8 cellular contexts compared by ENCODE assay signal in the genomic region with DNA sequence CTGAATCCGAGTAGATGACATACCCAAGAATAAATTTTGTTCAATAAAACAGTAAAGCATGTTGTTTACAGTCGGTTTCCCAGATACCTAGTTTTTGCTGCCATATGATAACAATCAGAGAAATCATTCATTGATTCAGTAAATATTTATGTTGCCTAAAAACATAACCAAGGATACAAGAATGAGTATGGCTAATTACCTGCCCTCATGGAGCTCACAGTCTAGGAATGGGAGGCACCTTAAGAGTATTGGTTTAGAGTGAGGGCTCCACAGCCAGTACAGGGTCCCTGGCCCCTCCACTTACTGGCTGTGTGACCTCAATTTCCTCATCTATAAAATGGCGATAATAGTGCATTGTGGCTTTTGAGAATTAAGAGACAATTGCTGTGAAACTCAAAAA. TPM values are rescaled to one million over a fixed set of nuclear protein-coding genes. Genes with fewer than 3 reads are reported as not detected.
DNase-seq lines count a peak whose midpoint lies in the region; ATAC-seq, FAIRE-seq and TF ChIP-seq lines count a peak whose summit lies in the region.

No MANE protein-coding gene starts in this region.

- no peaks in the 10 kb centered on the region for H3K9me3 Mint-ChIP-seq in natural killer cell treated with Interleukin-12 subunit alpha and Interleukin-12 subunit beta and Interleukin-15 and Interleukin-18, amount 100 ng/mL, for 72 hours

- H3K4me3 Mint-ChIP-seq in natural killer cell treated with Interleukin-12 subunit alpha and Interleukin-12 subunit beta and Interleukin-15 and Interleukin-18, amount 100 ng/mL, for 72 hours = peak overlapping the region; percentile 100

- H3K27ac Mint-ChIP-seq in natural killer cell treated with Interleukin-12 subunit alpha and Interleukin-12 subunit beta and Interleukin-15 and Interleukin-18, amount 100 ng/mL, for 72 hours = peak overlapping the region; percentile 100

- no peak for DNase-seq in AG10803 (ENCODE audit: low read depth)
- no peak for DNase-seq in LNCaP clone FGC (ENCODE audit: low read depth)
- DNase-seq in natural killer cell treated with Interleukin-12 subunit alpha and Interleukin-12 subunit beta and Interleukin-15 and Interleukin-18, amount 100 ng/mL, for 72 hours (ENCODE audit: low spot score) = no peak
- no peak for DNase-seq in GM12891 (ENCODE audit: insufficient read length, low spot score)
- DNase-seq in omental fat pad (ENCODE audit: low spot score) = no peak
- DNase-seq in middle frontal gyrus (ENCODE audit: extremely low spot score, low spot score) = no peak

- no peak for TF ChIP-seq POLR2A in GM12891 (IDR thresholded peaks at IDR 0.05; ENCODE audit: low read depth, low read length)

- peaks cover 60 to 69% of the 10 kb centered on the region in 2 donors for H3K4me1 Mint-ChIP-seq in natural killer cell treated with Interleukin-12 subunit alpha and Interleukin-12 subunit beta and Interleukin-15 and Interleukin-18, amount 100 ng/mL, for 72 hours (ENCODE audit: low read depth in 2 of 2)

- ATAC-seq in natural killer cell treated with Interleukin-12 subunit alpha and Interleukin-12 subunit beta and Interleukin-15 and Interleukin-18, amount 100 ng/mL, for 72 hours = no peak
- ATAC-seq in omental fat pad (ENCODE audit: low FRiP score) = no peak
- no peak for ATAC-seq in GM18867 (IDR thresholded peaks at IDR 0.05; ENCODE audit: unreplicated experiment)

- TF ChIP-seq CTCF in AG10803 (conservative IDR thresholded peaks at IDR 0.05; ENCODE audit: low read length) = no peak
- TF ChIP-seq CTCF in LNCaP clone FGC (IDR thresholded peaks at IDR 0.05; ENCODE audit: control insufficient read depth, extremely low read depth, insufficient read depth) = no peak
- no peak for TF ChIP-seq CTCF in omental fat pad (IDR thresholded peaks at IDR 0.05)

- H3K27me3 Mint-ChIP-seq in natural killer cell treated with Interleukin-12 subunit alpha and Interleukin-12 subunit beta and Interleukin-15 and Interleukin-18, amount 100 ng/mL, for 72 hours = no peaks in the 10 kb centered on the region

- H3K4me3 ChIP-seq in AG10803 (ENCODE audit: low read length) = peak overlapping the region; percentile 96
- H3K4me3 ChIP-seq in LNCaP clone FGC (ENCODE audit: low read depth, low read length) = peak overlapping the region; percentile 83
- H3K4me3 ChIP-seq in duodenal mucosa (ENCODE audit: low read depth in 1 of 2, low read length in 2 of 2) = peak overlapping the region; percentile 99 to 100

- FAIRE-seq in GM12891 (lab: Jason Lieb, UNC) = no peak

- no peak overlapping the region for H3K27ac ChIP-seq in duodenal mucosa (ENCODE audit: low read depth, low read length)

- H3K27me3 ChIP-seq in duodenal mucosa (ENCODE audit: control insufficient read depth in 1 of 2, insufficient read depth in 2 of 2, low read length in 2 of 2) = no peaks in the 10 kb centered on the region

- peak overlapping the region; percentile 97 to 99 for H3K9ac ChIP-seq in duodenal mucosa (ENCODE audit: low read depth in 1 of 2, low read length in 2 of 2)

- peaks cover 40 to 58% of the 10 kb centered on the region in 2 donors for H3K4me1 ChIP-seq in duodenal mucosa (ENCODE audit: control insufficient read depth in 1 of 2, insufficient read depth in 2 of 2, low read length in 2 of 2)

- peaks cover 17 to 19% of the 10 kb centered on the region in 2 donors for H3K36me3 ChIP-seq in duodenal mucosa (ENCODE audit: control insufficient read depth in 1 of 2, insufficient read depth in 2 of 2, low read length in 2 of 2)

- peaks cover 25% of the 10 kb centered on the region for H3K36me3 Mint-ChIP-seq in natural killer cell treated with Interleukin-12 subunit alpha and Interleukin-12 subunit beta and Interleukin-15 and Interleukin-18, amount 100 ng/mL, for 72 hours

- no peaks in the 10 kb centered on the region for H3K9me3 ChIP-seq in duodenal mucosa (ENCODE audit: control insufficient read depth in 1 of 2, low read length in 2 of 2)

TF ChIP-seq in GM12891, 5 proteins besides CTCF, POLR2A, EP300 and RAD21:
- no peak for TF ChIP-seq PAX5 (IDR thresholded peaks at IDR 0.05; ENCODE audit: insufficient read depth, low read length, severe bottlenecking)
- TF ChIP-seq POU2F2 (IDR thresholded peaks at IDR 0.05; ENCODE audit: low read depth, low read length) = no peak
- TF ChIP-seq TAF1 (IDR thresholded peaks at IDR 0.05; ENCODE audit: low read depth, low read length) = no peak
- TF ChIP-seq POLR2AphosphoS5 (IDR thresholded peaks at IDR 0.05; ENCODE audit: low read depth, low read length) = no peak
- TF ChIP-seq SPI1 (IDR thresholded peaks at IDR 0.05; ENCODE audit: low read depth, low read length) = no peak

RNA-seq across cellular contexts. Expression of a gene that starts 0.9 kb away (rescaled TPM):
- 100 to 1,000 TPM; 188 to 272 TPM for total RNA-seq in natural killer cell treated with Interleukin-12 subunit alpha and Interleukin-12 subunit beta and Interleukin-15 and Interleukin-18, amount 100 ng/mL, for 72 hours
- polyA plus RNA-seq in GM12891 (2012; ENCODE audit: low read depth, missing spikeins) = 444 TPM
- total RNA-seq in omental fat pad = 100 to 1,000 TPM; 135 to 159 (median 142) TPM

RNA-seq across cellular contexts. Expression of a gene that starts 1.1 kb away (rescaled TPM):
- total RNA-seq in natural killer cell treated with Interleukin-12 subunit alpha and Interleukin-12 subunit beta and Interleukin-15 and Interleukin-18, amount 100 ng/mL, for 72 hours = 10 to 100 TPM; 27.6 to 67.1 TPM
- polyA plus RNA-seq in GM12891 (2012; ENCODE audit: low read depth, missing spikeins) = 42.0 TPM
- total RNA-seq in omental fat pad = 10 to 100 TPM; 25.9 to 44.9 (median 33.9) TPM

RNA-seq across cellular contexts. Expression of a gene that starts 22.6 kb away (rescaled TPM):
- 1 to 10 TPM; 1.1 to 1.6 TPM for total RNA-seq in natural killer cell treated with Interleukin-12 subunit alpha and Interleukin-12 subunit beta and Interleukin-15 and Interleukin-18, amount 100 ng/mL, for 72 hours
- 1.1 TPM for polyA plus RNA-seq in GM12891 (2012; ENCODE audit: low read depth, missing spikeins)
- total RNA-seq in omental fat pad = 1 to 10 TPM; 1.2 to 2.8 (median 1.9) TPM

RNA-seq across cellular contexts. Expression of a gene that starts 23.6 kb away (rescaled TPM):
- total RNA-seq in natural killer cell treated with Interleukin-12 subunit alpha and Interleukin-12 subunit beta and Interleukin-15 and Interleukin-18, amount 100 ng/mL, for 72 hours = 1 to 10 TPM; 3.3 to 3.9 TPM
- 12.1 TPM for polyA plus RNA-seq in GM12891 (2012; ENCODE audit: low read depth, missing spikeins)
- total RNA-seq in omental fat pad = 100 to 1,000 TPM in 1 of 4 donors, 10 to 100 TPM in 3; 49.5 to 124 (median 67.7) TPM

RNA-seq across cellular contexts. Expression of a gene that starts 53.2 kb away (rescaled TPM):
- total RNA-seq in natural killer cell treated with Interleukin-12 subunit alpha and Interleukin-12 subunit beta and Interleukin-15 and Interleukin-18, amount 100 ng/mL, for 72 hours = not detected
- polyA plus RNA-seq in GM12891 (2012; ENCODE audit: low read depth, missing spikeins) = 0.35 TPM
- total RNA-seq in omental fat pad = 10 to 100 TPM in 2 of 4 donors, 1 to 10 TPM in 2; 9.2 to 28.5 (median 14.5) TPM
